ENCODE assay signal across 11 cellular contexts in genomic region chr17:40301315-40301714, GRCh38. TPM values are rescaled to one million over a fixed set of nuclear protein-coding genes. Genes with fewer than 3 reads are reported as not detected.
DNase-seq lines count a peak whose midpoint lies in the region; TF ChIP-seq lines count a peak whose summit lies in the region.
"Had no signal": no experiment of that assay in that cellular context is flagged by ENCODE, and none has a peak within 500 bp of the region (broad histone marks: within the 10 kb centered on the region; RNA-seq: fewer than 3 reads in every experiment).

No MANE protein-coding gene starts in this region.

- H3K79me2 ChIP-seq in smooth muscle cell (ENCODE audit: low read depth): no peaks in the 10 kb centered on the region

- in situ Hi-C loops in GM13977 (cut with MboI; ENCODE audit: low pct_unique_long_range_greater_than_20kb, low sequenced_read_pairs, unreplicated experiment): loop anchor here (5.0 kb wide), 1 partner anchor 51 kb away; no protein-coding TSS in a partner anchor

- H3K9ac ChIP-seq in smooth muscle cell (ENCODE audit: low read depth): no peak overlapping the region

- H3K4me1 Mint-ChIP-seq in neural crest cell: peaks cover 15% of the 10 kb centered on the region

- H3K36me3 Mint-ChIP-seq in neural crest cell (ENCODE audit: low read depth): peaks cover 6% of the 10 kb centered on the region

- no peak for DNase-seq in GM13977 (ENCODE audit: low spot score)
- peak; percentile 45 for DNase-seq in NB4 (ENCODE audit: low read depth)
- DNase-seq in dermis blood vessel endothelial cell: peak; percentile 53
- no peak for DNase-seq in neural crest cell (ENCODE audit: low read depth, low spot score)
- DNase-seq in substantia nigra (lab: John Stamatoyannopoulos, UW): no peak
- no peak for DNase-seq in activated naive CD4-positive, alpha-beta T cell treated with anti-CD3 and anti-CD28 coated beads, Interleukin-2, amount 50 U/mL, for 16 hours
- DNase-seq in smooth muscle cell (lab: John Stamatoyannopoulos, UW; ENCODE audit: unreplicated experiment): no peak
- DNase-seq: activated T-cell treated with anti-CD3 and anti-CD28 coated beads, Interleukin-2, amount 50 U/mL, for 1 hour; caudate nucleus; GF-D8; T1000 had no signal

- peaks cover 12% of the 10 kb centered on the region for H3K4me1 ChIP-seq in smooth muscle cell (ENCODE audit: low read depth)

- no peaks in the 10 kb centered on the region for H3K9me3 Mint-ChIP-seq in neural crest cell

- H3K4me3 Mint-ChIP-seq in neural crest cell: no peak overlapping the region

- H3K27ac Mint-ChIP-seq in neural crest cell (ENCODE audit: unreplicated experiment): no peak overlapping the region

- H3K36me3 ChIP-seq in smooth muscle cell (ENCODE audit: low read depth): no peaks in the 10 kb centered on the region

- H3K27me3 Mint-ChIP-seq in neural crest cell (ENCODE audit: low read depth): no peaks in the 10 kb centered on the region

- no peak overlapping the region for H3K4me2 ChIP-seq in smooth muscle cell

- no peak for TF ChIP-seq POLR2A in NB4 (IDR thresholded peaks at IDR 0.05; ENCODE audit: extremely low read depth, insufficient read length)

- no peak overlapping the region for H2AFZ ChIP-seq in smooth muscle cell (ENCODE audit: low read depth)

- no peak overlapping the region for H3K27ac ChIP-seq in substantia nigra (ENCODE audit: low read depth, low read length, poor library complexity, severe bottlenecking)
- H3K27ac ChIP-seq in smooth muscle cell (ENCODE audit: low read depth): no peak overlapping the region

- H3K4me3 ChIP-seq in NB4 (ENCODE audit: low read depth, low read length): no peak overlapping the region
- H3K4me3 ChIP-seq in smooth muscle cell: no peak overlapping the region

- peaks cover 7% of the 10 kb centered on the region for H4K20me1 ChIP-seq in smooth muscle cell (ENCODE audit: low read depth)

- H3F3A ChIP-seq in smooth muscle cell (ENCODE audit: low read depth): peaks cover 20% of the 10 kb centered on the region

- no peaks in the 10 kb centered on the region for H3K27me3 ChIP-seq in smooth muscle cell (ENCODE audit: low read depth)

- peak; percentile 34 for TF ChIP-seq CTCF in GM13977 (IDR thresholded peaks at IDR 0.05; ENCODE audit: extremely low read depth, insufficient read depth, missing control alignments)
- TF ChIP-seq CTCF in NB4 (IDR thresholded peaks at IDR 0.05; ENCODE audit: low read depth, low read length): no peak
- TF ChIP-seq CTCF in neural crest cell (conservative IDR thresholded peaks at IDR 0.05): peak; percentile 55
- TF ChIP-seq CTCF in smooth muscle cell (IDR thresholded peaks at IDR 0.05; ENCODE audit: borderline replicate concordance, insufficient read depth, poor library complexity, severe bottlenecking): no peak

- H3K9me3 ChIP-seq in smooth muscle cell (replicated peaks; ENCODE audit: low read depth): no peaks in the 10 kb centered on the region

- WGBS in smooth muscle cell (ENCODE audit: low lambda C conversion rate): 84% methylated on average over 4 of the region's 4 CpGs

RNA-seq across cellular contexts. Expression of gene RARA, which starts 7.7 kb away (rescaled TPM):
- total RNA-seq in dermis blood vessel endothelial cell (9.7 and 13.6 TPM in 2 replicates), neural crest cell (22.3 and 25.9 TPM in 2 replicates), smooth muscle cell (13.6 and 22.5 TPM in 2 replicates)
- polyA plus RNA-seq in smooth muscle cell: 21.6 and 22.1 TPM in 2 replicates

RNA-seq across cellular contexts. Expression of gene CDC6, which starts 13.6 kb away (rescaled TPM):
- total RNA-seq in dermis blood vessel endothelial cell (16.8 and 33.6 TPM in 2 replicates), neural crest cell (94.5 and 104 TPM in 2 replicates), smooth muscle cell (10.4 and 15.1 TPM in 2 replicates)
- polyA plus RNA-seq in smooth muscle cell: 5.2 and 5.5 TPM in 2 replicates

Comparison
In these comparisons a context has a peak if more than half of its experiments do, and no peak if none do; other contexts are left out.
1. DNase-seq: peak in NB4 (single experiment) and dermis blood vessel endothelial cell (single experiment); none in GM13977 (single experiment), neural crest cell (single experiment), substantia nigra (0 of 49), activated naive CD4-positive, alpha-beta T cell treated with anti-CD3 and anti-CD28 coated beads, Interleukin-2, amount 50 U/mL, for 16 hours (single experiment) and smooth muscle cell (single experiment).
2. CTCF ChIP-seq: peak in GM13977 (single experiment) and neural crest cell (single experiment); none in NB4 (single experiment) and smooth muscle cell (single experiment).